In genomic region chr5:134846641-134846960, GRCh38 we compare ENCODE assay signal across 8 cellular contexts. TPM values are rescaled to one million over a fixed set of nuclear protein-coding genes. Genes with fewer than 3 reads are reported as not detected.
DNase-seq lines count a peak whose midpoint lies in the region; ATAC-seq and TF ChIP-seq lines count a peak whose summit lies in the region.

No MANE protein-coding gene starts in this region.

- H3K4me3 ChIP-seq in WERI-Rb-1 (ENCODE audit: low read depth, low read length) (peak overlapping the region; percentile 72), neuron (ENCODE audit: low read length) (peak overlapping the region; percentile 98)

- no peak for TF ChIP-seq POLR2A in erythroblast (IDR thresholded peaks at IDR 0.05; ENCODE audit: low read length)

- intact Hi-C loops in sciatic nerve (cut with DNase I): no loop called here

- peak overlapping the region; percentile 95 for H3K27ac ChIP-seq in WERI-Rb-1

- peaks cover 46% of the 10 kb centered on the region for H3K36me3 ChIP-seq in WERI-Rb-1
- H3K36me3 ChIP-seq in neuron (ENCODE audit: insufficient read depth, low read length): peaks cover 22% of the 10 kb centered on the region

- H3K9me3 ChIP-seq in WERI-Rb-1 (ENCODE audit: severe bottlenecking): no peaks in the 10 kb centered on the region
- no peaks in the 10 kb centered on the region for H3K9me3 ChIP-seq in neuron (ENCODE audit: low read length)

- TF ChIP-seq CTCF in WERI-Rb-1 (IDR thresholded peaks at IDR 0.05; ENCODE audit: low read depth, low read length): no peak

- DNase-seq in DMS53 treated with DMSO at 0.1 percent for 48 hours (lab: John Stamatoyannopoulos, UW; ENCODE audit: unreplicated experiment): peak; percentile 12
- no peak for DNase-seq in WERI-Rb-1
- DNase-seq in erythroblast (lab: John Stamatoyannopoulos, UW): peak; percentile 67 to 74
- DNase-seq in GOT3 (lab: John Stamatoyannopoulos, UW): no peak
- no peak for DNase-seq in sciatic nerve (ENCODE audit: low spot score)
- DNase-seq in central memory CD4-positive, alpha-beta T cell: no peak

- ATAC-seq in HG03025 (IDR thresholded peaks at IDR 0.05; ENCODE audit: low FRiP score, unreplicated experiment) (peak; percentile 4), sciatic nerve (no peak)

- H2AFZ ChIP-seq in neuron (ENCODE audit: low read depth, low read length): no peak overlapping the region

- H3K4me1 ChIP-seq in neuron (ENCODE audit: insufficient read depth, low read length): peaks cover 14% of the 10 kb centered on the region

- H3K27me3 ChIP-seq in WERI-Rb-1 (ENCODE audit: insufficient read depth, low read depth, severe bottlenecking) (no peaks in the 10 kb centered on the region), neuron (ENCODE audit: insufficient read depth, low read length) (no peaks in the 10 kb centered on the region)

RNA-seq across cellular contexts. Expression of gene C5orf24, which starts 0.8 kb away (rescaled TPM):
- total RNA-seq in sciatic nerve: 50.1 TPM

RNA-seq across cellular contexts. Expression of gene TXNDC15, which starts 27.6 kb away (rescaled TPM):
- total RNA-seq in sciatic nerve: 84.7 TPM

RNA-seq across cellular contexts. Expression of gene PCBD2, which starts 58.3 kb away (rescaled TPM):
- total RNA-seq in sciatic nerve: 13.6 TPM

Comparison
In these comparisons a context has a peak if more than half of its experiments do, and no peak if none do; other contexts are left out.
1. DNase-seq: peak in DMS53 treated with DMSO at 0.1 percent for 48 hours (single experiment) and erythroblast (2 of 2); none in WERI-Rb-1 (single experiment), GOT3 (single experiment), sciatic nerve (single experiment) and central memory CD4-positive, alpha-beta T cell (single experiment).